ENCODE assay signal across 1 cellular context in the genomic region with DNA sequence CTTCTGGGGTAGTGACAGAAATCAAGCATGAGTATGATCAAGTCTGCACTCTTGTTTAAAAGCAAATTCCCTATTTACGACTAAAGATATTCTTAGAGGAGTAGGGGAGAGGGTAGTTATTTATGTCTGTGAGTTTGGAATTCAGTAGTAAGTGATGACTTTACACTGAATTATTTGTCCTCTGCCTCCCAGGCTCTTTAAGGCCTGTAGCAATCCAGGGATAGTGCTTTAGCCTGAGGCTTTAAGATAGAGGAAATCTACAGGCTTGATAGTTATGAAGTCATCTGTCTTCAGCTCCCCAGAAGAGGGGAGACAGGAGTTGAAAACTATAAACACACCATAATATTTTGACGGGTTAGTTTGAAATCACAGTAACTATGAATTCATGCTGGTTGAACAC.
TF ChIP-seq lines count a peak whose summit lies in the region.

No MANE protein-coding gene starts in this region.

TF ChIP-seq in SK-N-SH, 30 proteins besides CTCF, POLR2A, EP300 and RAD21 (continued from another document):
- TF ChIP-seq ZBTB33 (IDR thresholded peaks at IDR 0.05; ENCODE audit: borderline replicate concordance, low read depth) (no peak), FOXJ3 (CRISPR knock-in tag; IDR thresholded peaks at IDR 0.05) (no peak), MXI1 (IDR thresholded peaks at IDR 0.05; ENCODE audit: low read depth, low read length) (no peak), YY1 (IDR thresholded peaks at IDR 0.05; ENCODE audit: low read depth) (no peak), GABPA (IDR thresholded peaks at IDR 0.05; ENCODE audit: low read depth) (no peak)
